Comparison of ENCODE assay signal across 2 cellular contexts in genomic region chr19:1252221-1252817, GRCh38.
A peak's percentile ranks its signal among the peaks of the same experiment; 100 is the strongest.
TF ChIP-seq lines count a peak whose summit lies in the region.

No MANE protein-coding gene starts in this region.

TF ChIP-seq in A549, 52 proteins besides CTCF, POLR2A, EP300 and RAD21 (continued from another document):
- no peak for TF ChIP-seq ATOH8 (CRISPR knock-in tag; IDR thresholded peaks at IDR 0.05; ENCODE audit: low read depth)
- no peak for TF ChIP-seq GATA3 (IDR thresholded peaks at IDR 0.05; ENCODE audit: borderline replicate concordance)
- no peak for TF ChIP-seq HEYL (CRISPR knock-in tag; IDR thresholded peaks at IDR 0.05)
- TF ChIP-seq ZNF302 (CRISPR knock-in tag; IDR thresholded peaks at IDR 0.05): no peak
- 0 out of 3 replicates have a peak, but pooled peaks have one; percentile 8 for TF ChIP-seq SMC3 (IDR thresholded peaks at IDR 0.05)
- no peak for TF ChIP-seq RFX5 (IDR thresholded peaks at IDR 0.05)
- no peak for TF ChIP-seq ELK1 (IDR thresholded peaks at IDR 0.05; ENCODE audit: low read depth, low read length)
- TF ChIP-seq REST (IDR thresholded peaks at IDR 0.05): no peak
- TF ChIP-seq SREBF2 (IDR thresholded peaks at IDR 0.05): no peak
- no peak for TF ChIP-seq HES2 (IDR thresholded peaks at IDR 0.05)
- TF ChIP-seq FOSL2 (IDR thresholded peaks at IDR 0.05): no peak
- peak; percentile 47; the same call in 1 of the 2 replicates for TF ChIP-seq FOSL2 (CRISPR knock-in tag; IDR thresholded peaks at IDR 0.05)
- TF ChIP-seq JUN (IDR thresholded peaks at IDR 0.05): peak in 1 of 2 experiments; percentile 59; a peak in 3 of 5 replicates
- no peak for TF ChIP-seq FOXS1 (CRISPR knock-in tag; IDR thresholded peaks at IDR 0.05)

TF ChIP-seq in HEK293, 187 proteins besides CTCF, POLR2A, EP300 and RAD21 (continued from another document and continues in another):
- no peak for TF ChIP-seq ZNF280D (tag by site-specific recombination; IDR thresholded peaks at IDR 0.05)
- TF ChIP-seq PRDM2 (tag by site-specific recombination; IDR thresholded peaks at IDR 0.05; ENCODE audit: borderline replicate concordance): no peak
- TF ChIP-seq ZBTB11 (tag by site-specific recombination; conservative IDR thresholded peaks at IDR 0.05; ENCODE audit: low read depth): no peak
- no peak for TF ChIP-seq ZNF48 (tag by site-specific recombination; IDR thresholded peaks at IDR 0.05)
- no peak for TF ChIP-seq ZNF121 (tag by site-specific recombination; IDR thresholded peaks at IDR 0.05)
- no peak for TF ChIP-seq ZNF518A (tag by site-specific recombination; conservative IDR thresholded peaks at IDR 0.05; ENCODE audit: low read depth)
- TF ChIP-seq KLF8 (tag by site-specific recombination; IDR thresholded peaks at IDR 0.05): peak; percentile 71
- TF ChIP-seq ZNF571 (tag by site-specific recombination; IDR thresholded peaks at IDR 0.05): no peak
- TF ChIP-seq ZBTB10 (tag by site-specific recombination; IDR thresholded peaks at IDR 0.05): no peak
- no peak for TF ChIP-seq ZNF692 (tag by site-specific recombination; IDR thresholded peaks at IDR 0.05)
- no peak for TF ChIP-seq ZNF202 (tag by site-specific recombination; IDR thresholded peaks at IDR 0.05; ENCODE audit: borderline replicate concordance)
- 0 out of 2 replicates have a peak, but pooled peaks have one; percentile 7 for TF ChIP-seq ZNF623 (tag by site-specific recombination; IDR thresholded peaks at IDR 0.05)
- no peak for TF ChIP-seq ZFP37 (tag by site-specific recombination; IDR thresholded peaks at IDR 0.05)
- TF ChIP-seq ZNF768 (tag by site-specific recombination; IDR thresholded peaks at IDR 0.05): no peak
- TF ChIP-seq ZNF600 (tag by site-specific recombination; IDR thresholded peaks at IDR 0.05): no peak; the same call in 1 of the 2 replicates
- no peak for TF ChIP-seq ZNF510 (tag by site-specific recombination; IDR thresholded peaks at IDR 0.05; ENCODE audit: insufficient replicate concordance)
- TF ChIP-seq ZIC2 (tag by site-specific recombination; IDR thresholded peaks at IDR 0.05): 0 out of 2 replicates have a peak, but pooled peaks have one; percentile 93
- no peak for TF ChIP-seq ZSCAN18 (tag by site-specific recombination; IDR thresholded peaks at IDR 0.05)
- peak; percentile 77; the same call in 1 of the 2 replicates for TF ChIP-seq EGR2 (tag by site-specific recombination; IDR thresholded peaks at IDR 0.05; ENCODE audit: low read depth)
